22 cellular contexts compared by ENCODE assay signal in genomic region chrX:2584216-2584615, GRCh38.
DNase-seq lines count a peak whose midpoint lies in the region; ATAC-seq, FAIRE-seq and TF ChIP-seq lines count a peak whose summit lies in the region.
"Had no signal": no experiment of that assay in that cellular context is flagged by ENCODE, and none has a peak within 500 bp of the region (broad histone marks: within the 10 kb centered on the region; RNA-seq: fewer than 3 reads in every experiment).

No MANE protein-coding gene starts in this region.

- H3K36me3 ChIP-seq in BLaER1 treated with 17β-estradiol and CSF1 and Interleukin-3, amounts not matched to agents 10 nM and 100 nM: peaks cover 0 to 4% (median 0%) of the 10 kb centered on the region in 11 experiments; a peak in 1 of 22 replicates
- H3K36me3 ChIP-seq in H7 (replicated peaks; ENCODE audit: control insufficient read depth, insufficient read depth, low read length) (no peaks in the 10 kb centered on the region; the same call in 1 of the 2 replicates), hepatocyte (replicated peaks; ENCODE audit: insufficient read depth, low read depth) (no peaks in the 10 kb centered on the region), neuronal stem cell (replicated peaks in 1 of 2; ENCODE audit: control insufficient read depth in 2 of 2, insufficient read depth in 2 of 2, low read length in 2 of 2) (no peaks in the 10 kb centered on the region), kidney (ENCODE audit: control insufficient read depth in 1 of 2, insufficient read depth in 2 of 2, low read length in 2 of 2) (no peaks in the 10 kb centered on the region)
- H3K36me3 ChIP-seq: gastroesophageal sphincter, neutrophil, thoracic aorta had no signal

- H3K9me2 ChIP-seq in hepatocyte (replicated peaks; ENCODE audit: insufficient read depth): no peaks in the 10 kb centered on the region

- no peak overlapping the region for H3K27ac Mint-ChIP-seq in activated T-helper 1 cell treated with anti-CD3 and anti-CD28 coated beads, Interleukin-12 subunit alpha, Interleukin-12 subunit beta, Interleukin-2, Interleukin-4 antibody, amounts not matched to agents 30 ng/mL and 10 ng/mL and 1 ng/mL, durations not matched to agents 14 hours and 24 hours and 36 hours
- H3K27ac Mint-ChIP-seq: activated naive CD4-positive, alpha-beta T cell treated with anti-CD3 and anti-CD28 coated beads for 36 hours had no signal

- TF ChIP-seq CTCF in hepatocyte (IDR thresholded peaks at IDR 0.05; ENCODE audit: poor library complexity): no peak
- no peak for TF ChIP-seq CTCF in kidney (IDR thresholded peaks at IDR 0.05; ENCODE audit: borderline replicate concordance, extremely low read depth, insufficient read depth)

- peaks cover 5 to 49% (median 11%) of the 10 kb centered on the region in 10 experiments; a peak in 17 of 20 replicates for H3K4me1 ChIP-seq in BLaER1 treated with 17β-estradiol and CSF1 and Interleukin-3, amounts not matched to agents 10 nM and 100 nM
- no peaks in the 10 kb centered on the region for H3K4me1 ChIP-seq in hepatocyte (ENCODE audit: insufficient read depth)
- H3K4me1 ChIP-seq in neuronal stem cell (ENCODE audit: control insufficient read depth in 2 of 2, insufficient read depth in 1 of 2, low read depth in 1 of 2, low read length in 2 of 2): peaks cover 15 to 17% of the 10 kb centered on the region in 2 donors
- no peaks in the 10 kb centered on the region for H3K4me1 ChIP-seq in kidney (ENCODE audit: control insufficient read depth in 1 of 2, insufficient read depth in 1 of 2, low read depth in 1 of 2, low read length in 2 of 2)

- no peak overlapping the region for H3K4me3 Mint-ChIP-seq in activated T-helper 1 cell treated with anti-CD3 and anti-CD28 coated beads, Interleukin-12 subunit alpha, Interleukin-12 subunit beta, Interleukin-2, Interleukin-4 antibody, amounts not matched to agents 30 ng/mL and 10 ng/mL and 1 ng/mL, durations not matched to agents 14 hours and 24 hours and 36 hours

- H3K9ac ChIP-seq in BLaER1 treated with 17β-estradiol and CSF1 and Interleukin-3, amounts not matched to agents 10 nM and 100 nM: no peak overlapping the region
- H3K9ac ChIP-seq in neuronal stem cell (ENCODE audit: low read depth, low read length, poor library complexity) (no peak overlapping the region), kidney (ENCODE audit: low read length in 2 of 2) (no peak overlapping the region)
- H3K9ac ChIP-seq: GM23248 had no signal

- no peak overlapping the region for H2BK15ac ChIP-seq in neuronal stem cell (ENCODE audit: low read length)

- H3K14ac ChIP-seq in neuronal stem cell (ENCODE audit: low read length): no peak overlapping the region

- no peak overlapping the region for H3K4ac ChIP-seq in neuronal stem cell (ENCODE audit: low read length)

- H4K20me1 ChIP-seq in BLaER1 treated with 17β-estradiol and CSF1 and Interleukin-3, amounts not matched to agents 10 nM and 100 nM: peaks cover 30 to 60% (median 47%) of the 10 kb centered on the region in 11 experiments; a peak in 20 of 22 replicates
- H4K20me1 ChIP-seq in hepatocyte (ENCODE audit: insufficient read depth, poor library complexity, severe bottlenecking): no peaks in the 10 kb centered on the region

- H3K4me3 ChIP-seq in BLaER1 treated with 17β-estradiol and CSF1 and Interleukin-3, amounts not matched to agents 10 nM and 100 nM: peak overlapping the region in 5 of 10 experiments; percentile 6 to 54 (median 33); a peak in 3 of 20 replicates
- H3K4me3 ChIP-seq in H7 (ENCODE audit: insufficient read depth, low read depth, low read length) (peak overlapping the region; percentile 48; the same call in 1 of the 2 replicates), hepatocyte (no peak overlapping the region), neuronal stem cell (ENCODE audit: low read length in 2 of 2) (peak overlapping the region; percentile 43 to 72), kidney (ENCODE audit: low read length in 2 of 2) (no peak overlapping the region)
- H3K4me3 ChIP-seq: GM23248 had no signal

- peaks cover 80 to 90% (median 84%) of the 10 kb centered on the region in 11 experiments for H3K27me3 ChIP-seq in BLaER1 treated with 17β-estradiol and CSF1 and Interleukin-3, amounts not matched to agents 10 nM and 100 nM
- H3K27me3 ChIP-seq in H7 (ENCODE audit: control insufficient read depth, insufficient read depth, low read length) (peaks cover 47% of the 10 kb centered on the region), hepatocyte (peaks cover 48% of the 10 kb centered on the region), neuronal stem cell (ENCODE audit: control insufficient read depth in 3 of 3, insufficient read depth in 3 of 3, low read depth in 1 of 3, low read length in 3 of 3) (peaks cover 14 to 49% (median 47%) of the 10 kb centered on the region in 3 experiments)

- no peak overlapping the region for H4K8ac ChIP-seq in neuronal stem cell (ENCODE audit: low read depth, low read length)

- no peak overlapping the region for H3K27ac ChIP-seq in BLaER1 treated with 17β-estradiol and CSF1 and Interleukin-3, amounts not matched to agents 10 nM and 100 nM
- H3K27ac ChIP-seq in hepatocyte (no peak overlapping the region), neuronal stem cell (replicated peaks; ENCODE audit: low read length) (no peak overlapping the region), kidney (ENCODE audit: low read depth in 2 of 2, low read length in 2 of 2) (no peak overlapping the region)
- H3K27ac ChIP-seq: gastroesophageal sphincter, GM23248, neutrophil, thoracic aorta had no signal

- H3K9me3 ChIP-seq in BLaER1 treated with 17β-estradiol and CSF1 and Interleukin-3, amounts not matched to agents 10 nM and 100 nM (replicated peaks in 1 of 11): peaks cover 0 to 9% (median 4%) of the 10 kb centered on the region in 11 experiments; a peak in 8 of 22 replicates
- H3K9me3 ChIP-seq in hepatocyte (ENCODE audit: low read depth): no peaks in the 10 kb centered on the region
- H3K9me3 ChIP-seq in neuronal stem cell (replicated peaks in 1 of 2; ENCODE audit: control insufficient read depth in 2 of 2, insufficient read depth in 1 of 2, low read depth in 1 of 2, low read length in 2 of 2): no peaks in the 10 kb centered on the region
- no peaks in the 10 kb centered on the region for H3K9me3 ChIP-seq in kidney (ENCODE audit: control insufficient read depth in 1 of 2, low read length in 2 of 2)
- H3K9me3 ChIP-seq: gastroesophageal sphincter, neutrophil, thoracic aorta had no signal

- no CpG with 5 or more reads among the region's 55 CpGs for WGBS in hepatocyte (ENCODE audit: low lambda C conversion rate, missing lambda C conversion rate)
- WGBS in neuronal stem cell (ENCODE audit: extremely low coverage in 2 of 2, insufficient read length in 2 of 2, insufficient replicate concordance in 1 of 2), 2 donors: no CpG with 5 or more reads among the region's 55 CpGs

- no peaks in the 10 kb centered on the region for H3K79me1 ChIP-seq in neuronal stem cell (ENCODE audit: low read depth, low read length)

- H2AFZ ChIP-seq in hepatocyte: no peak overlapping the region
- H2AFZ ChIP-seq in neuronal stem cell (ENCODE audit: low read length): peak overlapping the region; percentile 67
- H2AFZ ChIP-seq: GM23248 had no signal

- H4K91ac ChIP-seq in neuronal stem cell (ENCODE audit: low read depth, low read length, poor library complexity): no peak overlapping the region

- no peak overlapping the region for H2AK5ac ChIP-seq in neuronal stem cell (ENCODE audit: low read depth, low read length)

- FAIRE-seq in kidney (lab: Jason Lieb, UNC): no peak
- FAIRE-seq: GM12892 had no signal

- peak; percentile 81 for DNase-seq in H7
- no peak for DNase-seq in hepatocyte (ENCODE audit: low spot score)
- no peak for DNase-seq in neuronal stem cell (ENCODE audit: low spot score)
- DNase-seq in NOMO-1 (lab: John Stamatoyannopoulos, UW; ENCODE audit: unreplicated experiment in 2 of 2): no peak
- no peak for DNase-seq in kidney
- DNase-seq in activated T-helper 1 cell treated with anti-CD3 and anti-CD28 coated beads, Interleukin-12 subunit alpha, Interleukin-12 subunit beta, Interleukin-2, Interleukin-4 antibody, amounts not matched to agents 30 ng/mL and 10 ng/mL and 1 ng/mL, durations not matched to agents 14 hours and 24 hours and 36 hours (ENCODE audit: low spot score): no peak
- DNase-seq: activated CD4-positive, alpha-beta T cell treated with anti-CD3 and anti-CD28 coated beads for 4 hours; activated CD8-positive, alpha-beta memory T cell treated with anti-CD3 and anti-CD28 coated beads, Interleukin-2, amount 50 U/mL, for 48 hours; activated naive CD4-positive, alpha-beta T cell treated with anti-CD3 and anti-CD28 coated beads for 36 hours; erythroblast; GF-D8; GM23248; NCI-H1105; NCI-H774; T1000 had no signal

- intact Hi-C loops in kidney (cut with DNase I): no loop called here
- intact Hi-C loops in activated T-helper 1 cell treated with anti-CD3 and anti-CD28 coated beads, Interleukin-12 subunit alpha, Interleukin-12 subunit beta, Interleukin-2, Interleukin-4 antibody, amounts not matched to agents 30 ng/mL and 10 ng/mL and 1 ng/mL, durations not matched to agents 14 hours and 24 hours and 36 hours (cut with micrococcal nuclease): no loop called here

- no peak overlapping the region for H3K23ac ChIP-seq in neuronal stem cell (ENCODE audit: low read depth, low read length, poor library complexity)

- peak overlapping the region in 10 of 11 experiments; percentile 32 to 66 (median 54); a peak in 15 of 22 replicates for H3K4me2 ChIP-seq in BLaER1 treated with 17β-estradiol and CSF1 and Interleukin-3, amounts not matched to agents 10 nM and 100 nM
- H3K4me2 ChIP-seq in hepatocyte (peak overlapping the region; percentile 79), neuronal stem cell (ENCODE audit: insufficient read depth, low read length, poor library complexity, severe bottlenecking) (peak overlapping the region; percentile 84)

- H2BK12ac ChIP-seq in neuronal stem cell (ENCODE audit: low read length): no peak overlapping the region

- no peak overlapping the region for H2BK120ac ChIP-seq in neuronal stem cell (ENCODE audit: low read depth, low read length)

- ATAC-seq in GM19324 (IDR thresholded peaks at IDR 0.05; ENCODE audit: low FRiP score, unreplicated experiment): no peak
- ATAC-seq: gastroesophageal sphincter, Panc1 had no signal

- H3K79me2 ChIP-seq in hepatocyte: no peaks in the 10 kb centered on the region

- H3K27me3 Mint-ChIP-seq in activated T-helper 1 cell treated with anti-CD3 and anti-CD28 coated beads, Interleukin-12 subunit alpha, Interleukin-12 subunit beta, Interleukin-2, Interleukin-4 antibody, amounts not matched to agents 30 ng/mL and 10 ng/mL and 1 ng/mL, durations not matched to agents 14 hours and 24 hours and 36 hours (ENCODE audit: insufficient read depth): peaks cover 38% of the 10 kb centered on the region

- no peaks in the 10 kb centered on the region for H3K9me3 Mint-ChIP-seq in activated T-helper 1 cell treated with anti-CD3 and anti-CD28 coated beads, Interleukin-12 subunit alpha, Interleukin-12 subunit beta, Interleukin-2, Interleukin-4 antibody, amounts not matched to agents 30 ng/mL and 10 ng/mL and 1 ng/mL, durations not matched to agents 14 hours and 24 hours and 36 hours
- H3K9me3 Mint-ChIP-seq: activated naive CD4-positive, alpha-beta T cell treated with anti-CD3 and anti-CD28 coated beads for 36 hours had no signal

- peak overlapping the region; percentile 33 for H3K18ac ChIP-seq in neuronal stem cell (ENCODE audit: low read length)

- no peak overlapping the region for H2BK5ac ChIP-seq in neuronal stem cell (ENCODE audit: low read length)

- peaks cover 4% of the 10 kb centered on the region for H3K4me1 Mint-ChIP-seq in activated T-helper 1 cell treated with anti-CD3 and anti-CD28 coated beads, Interleukin-12 subunit alpha, Interleukin-12 subunit beta, Interleukin-2, Interleukin-4 antibody, amounts not matched to agents 30 ng/mL and 10 ng/mL and 1 ng/mL, durations not matched to agents 14 hours and 24 hours and 36 hours (ENCODE audit: low read depth)

- no peaks in the 10 kb centered on the region for H3K36me3 Mint-ChIP-seq in activated T-helper 1 cell treated with anti-CD3 and anti-CD28 coated beads, Interleukin-12 subunit alpha, Interleukin-12 subunit beta, Interleukin-2, Interleukin-4 antibody, amounts not matched to agents 30 ng/mL and 10 ng/mL and 1 ng/mL, durations not matched to agents 14 hours and 24 hours and 36 hours (ENCODE audit: low read depth)

Comparison
In these comparisons a context has a peak if more than half of its experiments do, and no peak if none do; other contexts are left out.
1. H3K4me3 ChIP-seq: peak in H7 (single experiment) and neuronal stem cell (2 of 2); none in hepatocyte (single experiment) and kidney (0 of 2).
2. Peak in every context shown above with its lines, with median percentiles within 50 percentile points of each other: H3K4me2 ChIP-seq.